Comparison of ENCODE assay signal across 1 cellular context in genomic region chr1:36137226-36137625, GRCh38.
TF ChIP-seq lines count a peak whose summit lies in the region.

No MANE protein-coding gene starts in this region.

TF ChIP-seq in IMR-90, 13 proteins besides CTCF, POLR2A, EP300 and RAD21 (continued from another document):
- TF ChIP-seq, protein P1, sequence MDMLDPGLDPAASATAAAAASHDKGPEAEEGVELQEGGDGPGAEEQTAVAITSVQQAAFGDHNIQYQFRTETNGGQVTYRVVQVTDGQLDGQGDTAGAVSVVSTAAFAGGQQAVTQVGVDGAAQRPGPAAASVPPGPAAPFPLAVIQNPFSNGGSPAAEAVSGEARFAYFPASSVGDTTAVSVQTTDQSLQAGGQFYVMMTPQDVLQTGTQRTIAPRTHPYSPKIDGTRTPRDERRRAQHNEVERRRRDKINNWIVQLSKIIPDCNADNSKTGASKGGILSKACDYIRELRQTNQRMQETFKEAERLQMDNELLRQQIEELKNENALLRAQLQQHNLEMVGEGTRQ (IDR thresholded peaks at IDR 0.05; ENCODE audit: low read depth, low read length) = no peak
- TF ChIP-seq RCOR1 (IDR thresholded peaks at IDR 0.05; ENCODE audit: insufficient replicate concordance, low read length) = no peak
- no peak for TF ChIP-seq CEBPB (IDR thresholded peaks at IDR 0.05; ENCODE audit: low read depth, low read length)
- no peak for TF ChIP-seq MAZ (IDR thresholded peaks at IDR 0.05; ENCODE audit: borderline replicate concordance, low read depth, low read length)
- no peak for TF ChIP-seq MXI1 (IDR thresholded peaks at IDR 0.05; ENCODE audit: borderline replicate concordance, low read depth, low read length)
- no peak for TF ChIP-seq MAFK (IDR thresholded peaks at IDR 0.05; ENCODE audit: low read depth, low read length)
- no peak for TF ChIP-seq CHD1 (IDR thresholded peaks at IDR 0.05; ENCODE audit: low read depth, low read length)
